ENCODE assay signal across 8 cellular contexts in the genomic region with DNA sequence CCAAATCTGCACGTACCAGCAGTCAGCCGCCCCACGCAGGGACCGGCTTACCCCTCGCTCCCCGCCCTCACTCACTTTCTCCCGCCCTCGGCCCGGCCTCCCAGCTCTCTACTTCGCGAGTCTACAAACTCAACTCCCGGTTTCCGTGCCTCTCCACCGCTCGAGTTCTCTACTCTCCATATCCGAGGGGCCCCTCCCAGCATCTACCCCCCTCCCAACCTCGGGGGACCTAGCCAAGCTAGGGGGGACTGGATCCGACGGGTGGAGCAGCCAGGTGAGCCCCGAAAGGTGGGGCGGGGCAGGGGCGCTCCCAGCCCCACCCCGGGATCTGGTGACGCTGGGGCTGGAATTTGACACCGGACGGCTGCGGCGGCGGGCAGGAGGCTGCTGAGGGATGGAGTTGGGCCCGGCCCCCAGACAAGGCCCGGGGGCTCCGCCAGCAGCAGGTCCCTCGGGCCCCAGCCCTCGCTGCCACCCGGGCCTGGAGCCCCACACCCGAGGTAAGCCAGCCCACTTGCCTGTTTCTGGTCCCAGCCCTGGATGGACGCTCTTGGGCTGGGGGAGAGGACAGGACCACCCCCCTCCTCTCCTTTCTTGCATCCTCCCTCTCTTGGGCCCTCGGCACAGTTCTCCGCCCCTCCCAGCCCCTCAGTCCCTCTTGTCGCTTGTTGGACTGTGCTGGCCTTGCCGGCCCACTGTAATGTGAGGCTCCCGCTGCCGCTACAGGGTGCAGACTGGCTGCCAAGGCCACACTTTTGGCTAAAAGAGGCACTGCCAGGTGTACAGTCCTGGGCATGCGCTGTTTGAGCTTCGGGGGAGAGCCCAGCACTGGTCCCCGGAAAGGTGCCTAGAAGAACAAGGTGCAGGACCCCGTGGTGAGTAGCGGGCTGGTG. TPM values are rescaled to one million over a fixed set of nuclear protein-coding genes. Genes with fewer than 3 reads are reported as not detected.
A peak's percentile ranks its signal among the peaks of the same experiment; 100 is the strongest.
DNase-seq lines count a peak whose midpoint lies in the region; ATAC-seq and TF ChIP-seq lines count a peak whose summit lies in the region.

TSS of gene ARTN (plus strand) at position 416 of the 893 bp plus-strand sequence. CDS start 1,856 bp downstream, outside the sequence.

- no peaks in the 10 kb centered on the region for H3K9me2 ChIP-seq in SU-DHL-6 (replicated peaks; ENCODE audit: insufficient read depth, low read length)

- H3K79me2 ChIP-seq in SU-DHL-6 (ENCODE audit: insufficient read depth, low read length) = no peaks in the 10 kb centered on the region

- H3K4me3 ChIP-seq in SU-DHL-6 (ENCODE audit: insufficient read depth, low read length, poor library complexity, severe bottlenecking) = no peak within 1 kb of the TSS
- H3K4me3 ChIP-seq in heart left ventricle = peak within 1 kb of the TSS in 10 of 12 donors; percentile 12 to 48 (median 41)
- peak within 1 kb of the TSS; percentile 18 to 45 (median 38) for H3K4me3 ChIP-seq in sigmoid colon

- no peak within 1 kb of the TSS for H3K9ac ChIP-seq in SU-DHL-6 (ENCODE audit: low read length)

- H4K20me1 ChIP-seq in SU-DHL-6 (ENCODE audit: low read depth, low read length) = no peaks in the 10 kb centered on the region

- H3K27me3 ChIP-seq in SU-DHL-6 (ENCODE audit: low read length) (no peaks in the 10 kb centered on the region), heart left ventricle (peaks cover 3 to 23% (median 9%) of the 10 kb centered on the region in 9 donors), sigmoid colon (peaks cover 0 to 17% (median 0%) of the 10 kb centered on the region in 3 donors)

- ATAC-seq in heart left ventricle = peak in 1 of 4 donors; percentile 8

- no peak for TF ChIP-seq CTCF in SU-DHL-6 (IDR thresholded peaks at IDR 0.05; ENCODE audit: insufficient read depth, low read length, poor library complexity, severe bottlenecking)
- no peak for TF ChIP-seq CTCF in heart left ventricle (IDR thresholded peaks at IDR 0.05)
- no peak for TF ChIP-seq CTCF in sigmoid colon (IDR thresholded peaks at IDR 0.05)

- no peak for TF ChIP-seq POLR2A in heart left ventricle (IDR thresholded peaks at IDR 0.05)
- no peak for TF ChIP-seq POLR2A in sigmoid colon (IDR thresholded peaks at IDR 0.05)

- peak within 1 kb of the TSS; percentile 46 for H2AFZ ChIP-seq in SU-DHL-6 (ENCODE audit: low read depth, low read length, severe bottlenecking)

- DNase-seq in NCI-H1436 (lab: John Stamatoyannopoulos, UW) = peak; percentile 51
- no peak for DNase-seq in NCI-H1436 treated with DMSO at 0.1 percent for 48 hours (lab: John Stamatoyannopoulos, UW)
- peak in 1 of 5 donors; percentile 27 for DNase-seq in heart left ventricle
- DNase-seq in sigmoid colon = no peak
- DNase-seq in inferior parietal cortex (ENCODE audit: extremely low spot score) = no peak
- DNase-seq in occipital lobe (lab: John Stamatoyannopoulos, UW) = no peak
- no peak for DNase-seq in GM19238 (ENCODE audit: insufficient read length, low spot score)

- H3K9me3 ChIP-seq in SU-DHL-6 (ENCODE audit: insufficient read depth, low read length) = no peaks in the 10 kb centered on the region
- H3K9me3 ChIP-seq in heart left ventricle = no peaks in the 10 kb centered on the region
- no peaks in the 10 kb centered on the region for H3K9me3 ChIP-seq in sigmoid colon

- H3K27ac ChIP-seq in SU-DHL-6 (ENCODE audit: low read depth, low read length) (no peak within 1 kb of the TSS), heart left ventricle (no peak within 1 kb of the TSS), sigmoid colon (peak within 1 kb of the TSS in 2 of 4 donors; percentile 6 to 17)

- 4 to 12% (median 7%) methylated on average over 27 to 48 of the region's 48 CpGs for WGBS in heart left ventricle, 4 donors
- WGBS in sigmoid colon, 2 donors = 4 to 8% methylated on average over 48 of the region's 48 CpGs

- H3K36me3 ChIP-seq in SU-DHL-6 (ENCODE audit: low read length) (no peaks in the 10 kb centered on the region), heart left ventricle (peaks cover 0 to 7% (median 0%) of the 10 kb centered on the region in 9 donors), sigmoid colon (peaks cover 0 to 7% (median 2%) of the 10 kb centered on the region in 4 donors)

- H3K4me2 ChIP-seq in SU-DHL-6 (ENCODE audit: low read depth, low read length, poor library complexity, severe bottlenecking) = no peak within 1 kb of the TSS

- TF ChIP-seq EP300 in sigmoid colon (IDR thresholded peaks at IDR 0.05) = no peak

- no peaks in the 10 kb centered on the region for H3F3A ChIP-seq in SU-DHL-6 (ENCODE audit: insufficient read depth)

- H3K4me1 ChIP-seq in heart left ventricle (peaks cover 3 to 28% (median 19%) of the 10 kb centered on the region in 12 donors), sigmoid colon (peaks cover 0 to 41% (median 36%) of the 10 kb centered on the region in 4 donors)

- intact Hi-C loops in heart left ventricle (cut with DNase I) (loop anchor here (1.0 to 10.0 kb wide), 6 partner anchors 96 to 409 kb away; no protein-coding TSS in a partner anchor), sigmoid colon (cut with DNase I) (loop anchor here (1.0 kb wide), 1 partner anchor 169 kb away; no protein-coding TSS in a partner anchor)

RNA-seq across cellular contexts. Expression of gene ARTN, which starts in this region (rescaled TPM):
- total RNA-seq in heart left ventricle (1 to 10 TPM in 1 of 9 donors, under 1 TPM in 2, not detected in 6; 0.14 to 1.3 (median 0.37) TPM), sigmoid colon (1 to 10 TPM in 1 of 4 donors, under 1 TPM in 1, not detected in 2; 0.99 to 1.8 TPM), occipital lobe (0.62 TPM)
- polyA plus RNA-seq in heart left ventricle (under 1 TPM; 0.07 to 0.23 TPM), sigmoid colon (1 to 10 TPM; 2.4 to 8.1 (median 4.9) TPM)
